ENCODE assay signal across 8 cellular contexts in the genomic region with DNA sequence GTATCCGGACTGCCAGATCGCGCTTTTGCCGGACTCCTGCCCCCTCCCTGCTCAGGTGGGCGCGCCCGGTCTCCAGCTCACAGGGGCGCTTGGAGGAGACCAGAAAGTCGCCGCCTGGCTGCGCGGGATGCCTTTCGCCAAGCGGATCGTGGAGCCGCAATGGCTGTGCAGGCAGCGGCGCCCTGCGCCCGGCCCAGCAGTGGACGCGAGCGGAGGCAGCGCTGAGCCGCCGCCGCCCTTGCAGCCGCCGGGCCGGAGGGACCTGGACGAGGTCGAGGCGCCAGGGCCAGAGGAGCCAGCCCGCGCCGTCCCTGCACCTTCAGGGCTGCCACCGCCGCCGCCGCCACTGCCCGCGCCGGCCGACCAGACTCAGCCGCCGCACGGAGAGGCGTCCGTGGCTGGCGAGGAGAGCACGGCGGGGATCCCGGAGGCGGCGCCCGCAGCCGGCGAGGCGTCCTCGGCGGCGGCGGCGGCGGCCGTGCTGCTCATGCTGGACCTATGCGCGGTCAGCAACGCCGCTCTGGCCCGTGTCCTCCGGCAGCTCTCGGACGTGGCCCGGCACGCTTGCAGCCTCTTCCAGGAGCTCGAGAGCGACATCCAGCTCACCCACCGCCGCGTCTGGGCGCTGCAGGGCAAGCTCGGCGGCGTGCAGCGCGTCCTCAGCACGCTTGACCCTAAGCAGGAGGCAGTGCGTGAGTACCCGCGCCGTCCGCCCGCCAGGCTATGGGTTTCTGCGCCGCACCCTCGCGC. TPM values are rescaled to one million over a fixed set of nuclear protein-coding genes. Genes with fewer than 3 reads are reported as not detected.
DNase-seq lines count a peak whose midpoint lies in the region; ATAC-seq, FAIRE-seq and TF ChIP-seq lines count a peak whose summit lies in the region.

No MANE protein-coding gene starts in this region.

- peaks cover 6% of the 10 kb centered on the region for H3K4me1 Mint-ChIP-seq in activated T-helper 1 cell treated with anti-CD3 and anti-CD28 coated beads, Interleukin-12 subunit alpha, Interleukin-12 subunit beta, Interleukin-2, Interleukin-4 antibody, amounts not matched to agents 30 ng/mL and 10 ng/mL and 1 ng/mL, durations not matched to agents 14 hours and 24 hours and 36 hours (ENCODE audit: low read depth)

- peaks cover 13% of the 10 kb centered on the region for H3K27me3 Mint-ChIP-seq in activated T-helper 1 cell treated with anti-CD3 and anti-CD28 coated beads, Interleukin-12 subunit alpha, Interleukin-12 subunit beta, Interleukin-2, Interleukin-4 antibody, amounts not matched to agents 30 ng/mL and 10 ng/mL and 1 ng/mL, durations not matched to agents 14 hours and 24 hours and 36 hours (ENCODE audit: insufficient read depth)

- no peaks in the 10 kb centered on the region for H3K9me3 Mint-ChIP-seq in activated T-helper 1 cell treated with anti-CD3 and anti-CD28 coated beads, Interleukin-12 subunit alpha, Interleukin-12 subunit beta, Interleukin-2, Interleukin-4 antibody, amounts not matched to agents 30 ng/mL and 10 ng/mL and 1 ng/mL, durations not matched to agents 14 hours and 24 hours and 36 hours

- no peak overlapping the region for H3K4me3 Mint-ChIP-seq in activated T-helper 1 cell treated with anti-CD3 and anti-CD28 coated beads, Interleukin-12 subunit alpha, Interleukin-12 subunit beta, Interleukin-2, Interleukin-4 antibody, amounts not matched to agents 30 ng/mL and 10 ng/mL and 1 ng/mL, durations not matched to agents 14 hours and 24 hours and 36 hours

- H3K9me3 ChIP-seq in pancreas, result no peaks in the 10 kb centered on the region

- H3K4me3 ChIP-seq in fibroblast of pulmonary artery (replicated peaks; ENCODE audit: low read depth, low read length) (peak overlapping the region; percentile 56), pancreas (peak overlapping the region in 3 of 4 donors; percentile 9 to 45 (median 30))

- 1 to 24% methylated on average over 60 to 98 of the region's 98 CpGs for WGBS in pancreas, 2 donors

- TF ChIP-seq CTCF in fibroblast of pulmonary artery (IDR thresholded peaks at IDR 0.05; ENCODE audit: low read length, missing control alignments) (no peak), pancreas (IDR thresholded peaks at IDR 0.05) (no peak)

- FAIRE-seq in pancreas (lab: Jason Lieb, UNC), result no peak

- H3K27me3 ChIP-seq in pancreas, result peaks cover 0 to 9% (median 0%) of the 10 kb centered on the region in 4 donors

- H3K4me1 ChIP-seq in pancreas, result no peaks in the 10 kb centered on the region

- no peaks in the 10 kb centered on the region for H3K36me3 Mint-ChIP-seq in activated T-helper 1 cell treated with anti-CD3 and anti-CD28 coated beads, Interleukin-12 subunit alpha, Interleukin-12 subunit beta, Interleukin-2, Interleukin-4 antibody, amounts not matched to agents 30 ng/mL and 10 ng/mL and 1 ng/mL, durations not matched to agents 14 hours and 24 hours and 36 hours (ENCODE audit: low read depth)

- ATAC-seq in pancreas (peak; percentile 36 to 63 (median 50)), HG02642 (IDR thresholded peaks at IDR 0.05; ENCODE audit: poor library complexity, unreplicated experiment) (no peak), GM21390 (IDR thresholded peaks at IDR 0.05; ENCODE audit: unreplicated experiment) (no peak)
- no peak for ATAC-seq in activated CD4-positive, CD25-positive, alpha-beta regulatory T cell treated with anti-CD3 and anti-CD28 coated beads, Interleukin-2, amount 50 U/mL, for 24 hours

- DNase-seq in DMS53 (lab: John Stamatoyannopoulos, UW) (peak; percentile 81), NCI-H510A treated with DMSO at 0.1 percent for 48 hours (lab: John Stamatoyannopoulos, UW) (peak; percentile 24), fibroblast of pulmonary artery (ENCODE audit: low read depth) (peak; percentile 22), pancreas (peak in 4 of 6 donors; percentile 2 to 65 (median 32))
- DNase-seq in activated T-helper 1 cell treated with anti-CD3 and anti-CD28 coated beads, Interleukin-12 subunit alpha, Interleukin-12 subunit beta, Interleukin-2, Interleukin-4 antibody, amounts not matched to agents 30 ng/mL and 10 ng/mL and 1 ng/mL, durations not matched to agents 14 hours and 24 hours and 36 hours (ENCODE audit: low spot score), result no peak

- H3K27ac Mint-ChIP-seq in activated T-helper 1 cell treated with anti-CD3 and anti-CD28 coated beads, Interleukin-12 subunit alpha, Interleukin-12 subunit beta, Interleukin-2, Interleukin-4 antibody, amounts not matched to agents 30 ng/mL and 10 ng/mL and 1 ng/mL, durations not matched to agents 14 hours and 24 hours and 36 hours, result no peak overlapping the region

- H3K27ac ChIP-seq in pancreas, result no peak overlapping the region

- intact Hi-C loops in pancreas (cut with DNase I), result no loop called here
- intact Hi-C loops in activated T-helper 1 cell treated with anti-CD3 and anti-CD28 coated beads, Interleukin-12 subunit alpha, Interleukin-12 subunit beta, Interleukin-2, Interleukin-4 antibody, amounts not matched to agents 30 ng/mL and 10 ng/mL and 1 ng/mL, durations not matched to agents 14 hours and 24 hours and 36 hours (cut with micrococcal nuclease), result loop anchor here (10.0 kb wide), 1 partner anchor 319 kb away; no protein-coding TSS in a partner anchor

- no peaks in the 10 kb centered on the region for H3K36me3 ChIP-seq in pancreas

RNA-seq across cellular contexts. Expression of a gene that starts 0.8 kb away (rescaled TPM):
- 1 to 10 TPM in 1 of 6 donors, under 1 TPM in 5; 0.19 to 1.7 (median 0.54) TPM for total RNA-seq in pancreas
- polyA plus RNA-seq in pancreas, result under 1 TPM; 0.23 to 0.70 TPM
- total RNA-seq in activated T-helper 1 cell treated with anti-CD3 and anti-CD28 coated beads, Interleukin-12 subunit alpha, Interleukin-12 subunit beta, Interleukin-2, Interleukin-4 antibody, amounts not matched to agents 30 ng/mL and 10 ng/mL and 1 ng/mL, durations not matched to agents 14 hours and 24 hours and 36 hours, result 8.1 and 11.1 TPM in 2 replicates

Comparison
In these comparisons a context has a peak if more than half of its experiments do, and no peak if none do; other contexts are left out.
1. ATAC-seq: peak in pancreas (4 of 4); none in HG02642 (single experiment), activated CD4-positive, CD25-positive, alpha-beta regulatory T cell treated with anti-CD3 and anti-CD28 coated beads, Interleukin-2, amount 50 U/mL, for 24 hours (0 of 2) and GM21390 (single experiment).